In genomic region chr2:178479275-178479616, GRCh38 we compare ENCODE assay signal across 1 cellular context.
TF ChIP-seq lines count a peak whose summit lies in the region.

No MANE protein-coding gene starts in this region.

TF ChIP-seq in endothelial cell of umbilical vein, 7 proteins besides CTCF, POLR2A, EP300 and RAD21 (continued from another document):
- TF ChIP-seq MAX (IDR thresholded peaks at IDR 0.05; ENCODE audit: insufficient read depth, insufficient read length) (no peak), MYC (IDR thresholded peaks at IDR 0.05; ENCODE audit: low read depth, low read length) (no peak), POLR2AphosphoS5 (IDR thresholded peaks at IDR 0.05; ENCODE audit: insufficient read depth, low read depth, low read length) (no peak), JUN (IDR thresholded peaks at IDR 0.05; ENCODE audit: borderline replicate concordance, insufficient read depth, insufficient read length, low read depth) (no peak), GATA2 (IDR thresholded peaks at IDR 0.05; ENCODE audit: insufficient read depth, insufficient read length, low read depth, low read length) (no peak)
